In the genomic region with DNA sequence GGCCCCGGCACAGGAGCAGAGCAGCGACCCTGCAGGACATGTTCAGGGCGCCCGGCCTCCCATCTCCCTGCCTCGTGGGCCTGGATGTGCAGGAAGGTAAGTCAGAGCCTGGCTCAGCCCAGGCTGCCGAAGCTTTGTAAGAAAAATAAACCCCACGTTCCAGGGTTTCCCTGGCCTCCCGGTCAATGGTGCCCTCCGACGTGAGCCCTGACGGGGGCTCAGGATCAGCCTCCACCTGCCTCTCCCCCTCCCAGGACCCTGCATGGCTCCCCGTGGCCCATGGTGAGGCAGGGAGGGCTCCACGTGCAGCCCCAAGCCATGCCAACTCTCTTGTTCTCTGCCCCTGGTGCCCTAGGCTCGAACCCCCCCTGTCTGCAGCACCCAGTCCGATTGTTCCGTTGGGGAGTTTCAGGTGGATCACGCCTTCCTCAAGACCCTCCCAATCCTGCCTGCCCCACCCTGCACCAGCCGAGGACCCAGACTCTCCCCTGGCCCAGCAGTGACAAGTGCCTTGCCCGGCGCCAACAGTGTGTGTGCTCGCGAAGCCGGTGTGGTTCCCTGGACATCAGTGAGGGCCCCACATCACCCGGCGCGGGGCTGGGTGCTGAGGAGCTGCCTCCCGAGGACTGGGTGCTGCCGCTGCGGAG, we compare ENCODE assay signal across 21 cellular contexts.
"Had no signal": no experiment of that assay in that cellular context is flagged by ENCODE, and none has a peak within 500 bp of the region (broad histone marks: within the 10 kb centered on the region; RNA-seq: fewer than 3 reads in every experiment).

No MANE protein-coding gene starts in this region.

- H3K27me3 ChIP-seq: pancreas, right lobe of liver, testis had no signal

- H3K4me1 ChIP-seq: heart left ventricle, left lung, pancreas, right lobe of liver, testis, transverse colon had no signal

- DNase-seq: effector memory CD4-positive, alpha-beta T cell; hippocampal formation; kidney glomerular epithelial cell; naive thymus-derived CD8-positive, alpha-beta T cell; occipital lobe; stimulated activated CD4-positive, alpha-beta T cell treated with anti-CD3 and anti-CD28 coated beads, Interleukin-4, amount 100 ng/mL, for 24 hours; testis; transverse colon had no signal

- H3K27ac ChIP-seq: heart left ventricle, left lung, pancreas, right lobe of liver, testis, transverse colon had no signal

- H3K27ac Mint-ChIP-seq: naive thymus-derived CD8-positive, alpha-beta T cell; progenitor cell of endocrine pancreas; stimulated activated memory B cell treated with anti-CD40 and anti-IgM and Interleukin-4, amounts not matched to agents 10 μg/mL and 1 μg/mL and 100 μg/mL, for 72 hours; stimulated activated naive CD8-positive, alpha-beta T cell treated with anti-CD3 and anti-CD28 coated beads, Interleukin-15, Interleukin-2, amounts not matched to agents 100 ng/mL and 50 ng/mL, for 24 hours had no signal

- H3K4me3 ChIP-seq: heart left ventricle, left lung, lung, mucosa of descending colon, pancreas, right lobe of liver, testis, transverse colon had no signal

- H3K9me3 ChIP-seq: heart left ventricle, left lung, mucosa of descending colon, pancreas, right lobe of liver, testis, transverse colon had no signal

- H3K36me3 ChIP-seq: heart left ventricle, left lung, pancreas, right lobe of liver, transverse colon had no signal

- ATAC-seq: left lung; mucosa of descending colon; naive thymus-derived CD8-positive, alpha-beta T cell; pancreas; right lobe of liver; stimulated activated memory B cell treated with anti-CD40 and anti-IgM and Interleukin-4, amounts not matched to agents 10 μg/mL and 1 μg/mL and 100 μg/mL, for 72 hours had no signal

- FAIRE-seq: endometrium, frontal cortex, pancreas had no signal

- H3K36me3 Mint-ChIP-seq: naive thymus-derived CD8-positive, alpha-beta T cell; stimulated activated memory B cell treated with anti-CD40 and anti-IgM and Interleukin-4, amounts not matched to agents 10 μg/mL and 1 μg/mL and 100 μg/mL, for 72 hours had no signal

- H3K4me3 Mint-ChIP-seq: central memory CD8-positive, alpha-beta T cell; naive thymus-derived CD8-positive, alpha-beta T cell; neural crest cell; stimulated activated memory B cell treated with anti-CD40 and anti-IgM and Interleukin-4, amounts not matched to agents 10 μg/mL and 1 μg/mL and 100 μg/mL, for 72 hours; stimulated activated naive CD8-positive, alpha-beta T cell treated with anti-CD3 and anti-CD28 coated beads, Interleukin-15, Interleukin-2, amounts not matched to agents 100 ng/mL and 50 ng/mL, for 24 hours had no signal

- H3K9me3 Mint-ChIP-seq: central memory CD8-positive, alpha-beta T cell; naive thymus-derived CD8-positive, alpha-beta T cell; neural crest cell; stimulated activated memory B cell treated with anti-CD40 and anti-IgM and Interleukin-4, amounts not matched to agents 10 μg/mL and 1 μg/mL and 100 μg/mL, for 72 hours; stimulated activated naive CD8-positive, alpha-beta T cell treated with anti-CD3 and anti-CD28 coated beads, Interleukin-15, Interleukin-2, amounts not matched to agents 100 ng/mL and 50 ng/mL, for 24 hours had no signal
